Comparison of ENCODE assay signal across 17 cellular contexts in genomic region chr20:10793741-10794140, GRCh38.
DNase-seq lines count a peak whose midpoint lies in the region; ATAC-seq and TF ChIP-seq lines count a peak whose summit lies in the region.
"Had no signal": no experiment of that assay in that cellular context is flagged by ENCODE, and none has a peak within 500 bp of the region (broad histone marks: within the 10 kb centered on the region; RNA-seq: fewer than 3 reads in every experiment).

No MANE protein-coding gene starts in this region.

- no peaks in the 10 kb centered on the region for H3K4me1 Mint-ChIP-seq in stimulated activated naive CD8-positive, alpha-beta T cell treated with anti-CD3 and anti-CD28 coated beads, Interleukin-15, amount 100 ng/mL, for 72 hours
- peaks cover 4% of the 10 kb centered on the region for H3K4me1 Mint-ChIP-seq in endothelial cell (ENCODE audit: unreplicated experiment)
- peaks cover 5% of the 10 kb centered on the region for H3K4me1 Mint-ChIP-seq in Caco-2 (ENCODE audit: low read depth, unreplicated experiment)

- DNase-seq in COLO668 (lab: John Stamatoyannopoulos, UW; ENCODE audit: unreplicated experiment) (peak; percentile 74), NCI-H1436 treated with DMSO at 0.1 percent for 48 hours (lab: John Stamatoyannopoulos, UW) (peak; percentile 25), NCI-H69 (lab: John Stamatoyannopoulos, UW) (peak; percentile 88), esophagus squamous epithelium (lab: John Stamatoyannopoulos, UW) (no peak), endothelial cell (ENCODE audit: low spot score) (no peak), HCEC 1CT (no peak), Caco-2 (no peak)
- no peak for DNase-seq in stimulated activated naive CD8-positive, alpha-beta T cell treated with anti-CD3 and anti-CD28 coated beads, Interleukin-15, amount 100 ng/mL, for 72 hours
- DNase-seq: dorsolateral prefrontal cortex; GOT3; KG1; stimulated activated CD4-positive, alpha-beta T cell treated with anti-CD3 and anti-CD28 coated beads, Interleukin-1b, Interleukin-23, amount 100 ng/mL, for 48 hours; stomach had no signal

- no peak overlapping the region for H3K4me3 Mint-ChIP-seq in stimulated activated naive CD8-positive, alpha-beta T cell treated with anti-CD3 and anti-CD28 coated beads, Interleukin-15, amount 100 ng/mL, for 72 hours
- H3K4me3 Mint-ChIP-seq in endothelial cell (ENCODE audit: unreplicated experiment) (no peak overlapping the region), Caco-2 (ENCODE audit: unreplicated experiment) (no peak overlapping the region)

- no peak for TF ChIP-seq CTCF in esophagus squamous epithelium (IDR thresholded peaks at IDR 0.05)
- TF ChIP-seq CTCF in endothelial cell (IDR thresholded peaks at IDR 0.05; ENCODE audit: unreplicated experiment) = no peak
- no peak for TF ChIP-seq CTCF in Caco-2 (IDR thresholded peaks at IDR 0.05; ENCODE audit: insufficient read depth in 1 of 2, low read depth in 1 of 2, low read length in 1 of 2, severe bottlenecking in 1 of 2, unreplicated experiment in 1 of 2)

- no peaks in the 10 kb centered on the region for H3K27me3 Mint-ChIP-seq in stimulated activated naive CD8-positive, alpha-beta T cell treated with anti-CD3 and anti-CD28 coated beads, Interleukin-15, amount 100 ng/mL, for 72 hours
- H3K27me3 Mint-ChIP-seq in endothelial cell (ENCODE audit: unreplicated experiment) = peaks cover 2% of the 10 kb centered on the region
- no peaks in the 10 kb centered on the region for H3K27me3 Mint-ChIP-seq in Caco-2 (ENCODE audit: insufficient read depth, unreplicated experiment)

- H3K9me3 ChIP-seq in esophagus squamous epithelium (no peaks in the 10 kb centered on the region), Caco-2 (no peaks in the 10 kb centered on the region)
- H3K9me3 ChIP-seq: stomach, upper lobe of left lung had no signal

- H3K36me3 Mint-ChIP-seq in endothelial cell (ENCODE audit: low read depth, unreplicated experiment) = no peaks in the 10 kb centered on the region
- H3K36me3 Mint-ChIP-seq in Caco-2 (ENCODE audit: insufficient read depth, unreplicated experiment) = no peaks in the 10 kb centered on the region

- no peak for TF ChIP-seq POLR2A in esophagus squamous epithelium (IDR thresholded peaks at IDR 0.05)

- no peak for ATAC-seq in stimulated activated naive CD8-positive, alpha-beta T cell treated with anti-CD3 and anti-CD28 coated beads, Interleukin-15, amount 100 ng/mL, for 72 hours
- ATAC-seq: activated CD4-positive, CD25-positive, alpha-beta regulatory T cell treated with anti-CD3 and anti-CD28 coated beads, Interleukin-2, amount 50 U/mL, for 24 hours; Panc1 had no signal

- H3K9me3 Mint-ChIP-seq in stimulated activated naive CD8-positive, alpha-beta T cell treated with anti-CD3 and anti-CD28 coated beads, Interleukin-15, amount 100 ng/mL, for 72 hours = no peaks in the 10 kb centered on the region
- H3K9me3 Mint-ChIP-seq in endothelial cell (ENCODE audit: unreplicated experiment) = no peaks in the 10 kb centered on the region
- H3K9me3 Mint-ChIP-seq in Caco-2 (ENCODE audit: unreplicated experiment) = peaks cover 1% of the 10 kb centered on the region

- no TSS peak for BruUV-seq in Caco-2 (replicated peaks; lab: Mats Ljungman, UMichigan)

- no peaks in the 10 kb centered on the region for H3K36me3 ChIP-seq in esophagus squamous epithelium
- H3K36me3 ChIP-seq in Caco-2 (ENCODE audit: control insufficient read depth, insufficient read depth, low read length) = no peaks in the 10 kb centered on the region
- H3K36me3 ChIP-seq: cardiac muscle cell, stomach, upper lobe of left lung had no signal

- H3K4me3 ChIP-seq in esophagus squamous epithelium (no peak overlapping the region), Caco-2 (ENCODE audit: low read depth, low read length) (no peak overlapping the region)
- H3K4me3 ChIP-seq: cardiac muscle cell, stomach, upper lobe of left lung had no signal

- CTCF ChIA-PET in Caco-2 (lab: Charles Lee) = no interaction called here

- WGBS in esophagus squamous epithelium, 2 donors = 49 to 60% methylated on average over 5 to 12 of the region's 14 CpGs

- POLR2A ChIA-PET in Caco-2 (lab: Charles Lee) = no interaction called here

- H3K27me3 ChIP-seq in esophagus squamous epithelium (no peaks in the 10 kb centered on the region), Caco-2 (replicated peaks; ENCODE audit: control insufficient read depth, insufficient read depth, low read length) (no peaks in the 10 kb centered on the region)
- H3K27me3 ChIP-seq: cardiac muscle cell, dorsolateral prefrontal cortex, stomach, upper lobe of left lung had no signal

- peak overlapping the region in 3 of 4 donors; percentile 20 to 73 (median 65) for H3K27ac ChIP-seq in esophagus squamous epithelium
- H3K27ac ChIP-seq: cardiac muscle cell, dorsolateral prefrontal cortex, stomach, upper lobe of left lung had no signal

- H3K4me1 ChIP-seq in esophagus squamous epithelium = peaks cover 0 to 51% (median 0%) of the 10 kb centered on the region in 3 donors
- H3K4me1 ChIP-seq in Caco-2 = no peaks in the 10 kb centered on the region
- H3K4me1 ChIP-seq: upper lobe of left lung had no signal

- intact Hi-C loops in esophagus squamous epithelium (cut with DNase I) (no loop called here), Caco-2 (cut with micrococcal nuclease; ENCODE audit: unreplicated experiment) (no loop called here)

- H3K27ac Mint-ChIP-seq in stimulated activated naive CD8-positive, alpha-beta T cell treated with anti-CD3 and anti-CD28 coated beads, Interleukin-15, amount 100 ng/mL, for 72 hours = no peak overlapping the region
- H3K27ac Mint-ChIP-seq in endothelial cell (ENCODE audit: unreplicated experiment) (no peak overlapping the region), Caco-2 (ENCODE audit: unreplicated experiment) (no peak overlapping the region)

Comparison
In these comparisons a context has a peak if more than half of its experiments do, and no peak if none do; other contexts are left out.
1. DNase-seq: peak in COLO668 (single experiment), NCI-H1436 treated with DMSO at 0.1 percent for 48 hours (single experiment) and NCI-H69 (single experiment); none in esophagus squamous epithelium (single experiment), stimulated activated naive CD8-positive, alpha-beta T cell treated with anti-CD3 and anti-CD28 coated beads, Interleukin-15, amount 100 ng/mL, for 72 hours (0 of 2), endothelial cell (single experiment), HCEC 1CT (single experiment) and Caco-2 (0 of 2).